Comparison of ENCODE assay signal across 8 cellular contexts in genomic region chrX:48470110-48470832, GRCh38. TPM values are rescaled to one million over a fixed set of nuclear protein-coding genes. Genes with fewer than 3 reads are reported as not detected.
DNase-seq lines count a peak whose midpoint lies in the region; ATAC-seq, FAIRE-seq and TF ChIP-seq lines count a peak whose summit lies in the region.

Gene SLC38A5, minus strand, starts transcription at chrX:48470260. Its CDS starts 2,336 bp downstream, at chrX:48467924.

- no peak for ATAC-seq in naive thymus-derived CD8-positive, alpha-beta T cell
- no peak for ATAC-seq in HG03354 (IDR thresholded peaks at IDR 0.05; ENCODE audit: poor library complexity, severe bottlenecking, unreplicated experiment)
- no peak for ATAC-seq in GM21528 (IDR thresholded peaks at IDR 0.05; ENCODE audit: low FRiP score, unreplicated experiment)
- no peak for ATAC-seq in GM21360 (IDR thresholded peaks at IDR 0.05; ENCODE audit: unreplicated experiment)

- H3K27me3 Mint-ChIP-seq in naive thymus-derived CD8-positive, alpha-beta T cell: no peaks in the 10 kb centered on the region

- no peaks in the 10 kb centered on the region for H3F3A ChIP-seq in Loucy (ENCODE audit: low read depth)

- H3K79me2 ChIP-seq in Loucy (ENCODE audit: insufficient read depth, low read length): peaks cover 7% of the 10 kb centered on the region

- peaks cover 17 to 42% (median 29%) of the 10 kb centered on the region in 4 donors for H3K4me1 Mint-ChIP-seq in naive thymus-derived CD8-positive, alpha-beta T cell

- H3K4me1 ChIP-seq in BLaER1: peaks cover 50% of the 10 kb centered on the region
- H3K4me1 ChIP-seq in Loucy (ENCODE audit: insufficient read depth, low read length, poor library complexity, severe bottlenecking): peaks cover 12% of the 10 kb centered on the region
- peaks cover 23% of the 10 kb centered on the region for H3K4me1 ChIP-seq in ectodermal cell (ENCODE audit: control insufficient read depth, insufficient read depth, low read length)

- H3K4me3 ChIP-seq in BLaER1 (peak within 1 kb of the TSS; percentile 72), Loucy (ENCODE audit: low read length, poor library complexity, severe bottlenecking) (peak within 1 kb of the TSS; percentile 95), ectodermal cell (ENCODE audit: insufficient read depth, low read depth, low read length) (peak within 1 kb of the TSS; percentile 23)

- H3K4me3 Mint-ChIP-seq in naive thymus-derived CD8-positive, alpha-beta T cell: peak within 1 kb of the TSS; percentile 86 to 96 (median 91)

- peaks cover 0 to 6% (median 0%) of the 10 kb centered on the region in 3 donors for H3K36me3 Mint-ChIP-seq in naive thymus-derived CD8-positive, alpha-beta T cell

- peaks cover 47% of the 10 kb centered on the region for H3K27me3 ChIP-seq in BLaER1
- H3K27me3 ChIP-seq in Loucy (ENCODE audit: insufficient read depth, low read length, poor library complexity, severe bottlenecking): no peaks in the 10 kb centered on the region
- no peaks in the 10 kb centered on the region for H3K27me3 ChIP-seq in ectodermal cell (ENCODE audit: control insufficient read depth, insufficient read depth, low read length, poor library complexity, severe bottlenecking)

- H3K4me2 ChIP-seq in BLaER1: peak within 1 kb of the TSS; percentile 79
- H3K4me2 ChIP-seq in Loucy (ENCODE audit: low read depth, low read length, poor library complexity, severe bottlenecking): peak within 1 kb of the TSS; percentile 82

- FAIRE-seq in D721Med (lab: Jason Lieb, UNC): no peak

- no peak for TF ChIP-seq CTCF in Loucy (conservative IDR thresholded peaks at IDR 0.05; ENCODE audit: low read length)
- TF ChIP-seq CTCF in D721Med (IDR thresholded peaks at IDR 0.05; ENCODE audit: insufficient read depth, missing control alignments): no peak

- H4K20me1 ChIP-seq in BLaER1 (no peaks in the 10 kb centered on the region), Loucy (ENCODE audit: insufficient read depth, low read length, poor library complexity, severe bottlenecking) (no peaks in the 10 kb centered on the region)

- H3K36me3 ChIP-seq in BLaER1 (0 out of 2 replicates have a peak, but pooled peaks cover 3% of the 10 kb centered on the region), Loucy (ENCODE audit: insufficient read depth, low read length) (no peaks in the 10 kb centered on the region), ectodermal cell (ENCODE audit: control insufficient read depth, insufficient read depth, low read length) (no peaks in the 10 kb centered on the region)

- peak within 1 kb of the TSS; percentile 88 for H3K27ac ChIP-seq in BLaER1
- H3K27ac ChIP-seq in ectodermal cell (ENCODE audit: insufficient read depth, low read depth, low read length, poor library complexity, severe bottlenecking): no peak within 1 kb of the TSS

- peak within 1 kb of the TSS; percentile 97 for H2AFZ ChIP-seq in Loucy (ENCODE audit: low read length)

- POLR2A ChIA-PET in naive thymus-derived CD8-positive, alpha-beta T cell (lab: Charles Lee): interaction anchor here (1.3 kb wide), 1 partner anchor 104 kb away, joined by 3 read pairs; the partner anchor contains the start of gene RBM3

- 92% methylated on average over 18 of the region's 18 CpGs for WGBS in ectodermal cell, 2 experiments

- H3K9me2 ChIP-seq in Loucy (replicated peaks; ENCODE audit: low read depth, low read length): no peaks in the 10 kb centered on the region

- peak within 1 kb of the TSS; percentile 67 to 96 (median 90) for H3K27ac Mint-ChIP-seq in naive thymus-derived CD8-positive, alpha-beta T cell

- no peaks in the 10 kb centered on the region for H3K9me3 Mint-ChIP-seq in naive thymus-derived CD8-positive, alpha-beta T cell

- H3K9me3 ChIP-seq in BLaER1 (no peaks in the 10 kb centered on the region), Loucy (ENCODE audit: insufficient read depth, low read depth, low read length) (no peaks in the 10 kb centered on the region), ectodermal cell (ENCODE audit: control insufficient read depth, low read length) (no peaks in the 10 kb centered on the region)

- no peak for DNase-seq in naive thymus-derived CD8-positive, alpha-beta T cell
- DNase-seq in D721Med (ENCODE audit: insufficient read length, low spot score): no peak

- H3K9ac ChIP-seq in BLaER1 (peak within 1 kb of the TSS; percentile 83), Loucy (ENCODE audit: low read depth, low read length, poor library complexity, severe bottlenecking) (peak within 1 kb of the TSS; percentile 91)

RNA-seq across cellular contexts. Expression of gene SLC38A5, which starts in this region (rescaled TPM):
- polyA plus RNA-seq in ectodermal cell (2013, experiment 1 of 4): 11.6 TPM
- 14.1 TPM for polyA plus RNA-seq in ectodermal cell (2013, experiment 2 of 4)
- 7.0 TPM for polyA plus RNA-seq in ectodermal cell (2013, experiment 3 of 4)
- 8.9 TPM for polyA plus RNA-seq in ectodermal cell (2013, experiment 4 of 4)
- total RNA-seq in naive thymus-derived CD8-positive, alpha-beta T cell: 10 to 100 TPM; 17.0 to 18.2 TPM
- 10 to 100 TPM; 11.9 to 18.6 (median 14.0) TPM for polyA plus RNA-seq in naive thymus-derived CD8-positive, alpha-beta T cell

Comparison
In these comparisons a context has a peak if more than half of its experiments do, and no peak if none do; other contexts are left out.
1. H3K4me3 ChIP-seq: peak in every context shown above with its lines; median percentile 95 in Loucy; 72 in BLaER1; 23 in ectodermal cell.